19 cellular contexts compared by ENCODE assay signal in genomic region chr1:176479920-176480319, GRCh38. TPM values are rescaled to one million over a fixed set of nuclear protein-coding genes. Genes with fewer than 3 reads are reported as not detected.
"Had no signal": no experiment of that assay in that cellular context is flagged by ENCODE, and none has a peak within 500 bp of the region (broad histone marks: within the 10 kb centered on the region; RNA-seq: fewer than 3 reads in every experiment).

No MANE protein-coding gene starts in this region.

- H3K9me3 ChIP-seq: ascending aorta, heart right ventricle, lower lobe of right lung, spleen, upper lobe of right lung had no signal

- H3K27me3 Mint-ChIP-seq: activated naive CD8-positive, alpha-beta T cell treated with anti-CD3 and anti-CD28 coated beads, Interleukin-2, amount 50 U/mL, for 24 hours had no signal

- H3K36me3 ChIP-seq: ascending aorta, heart right ventricle, lower lobe of right lung, spleen, upper lobe of right lung, WERI-Rb-1 had no signal

- H3K36me3 Mint-ChIP-seq: naive B cell, T-cell had no signal

- H3K27ac ChIP-seq: ascending aorta, heart right ventricle, lower lobe of right lung, spleen, upper lobe of right lung, WERI-Rb-1 had no signal

- H3K27ac Mint-ChIP-seq: activated naive CD8-positive, alpha-beta T cell treated with anti-CD3 and anti-CD28 coated beads, Interleukin-2, amount 50 U/mL, for 24 hours; T-cell had no signal

- H3K27me3 ChIP-seq: ascending aorta, heart right ventricle, upper lobe of right lung had no signal

- DNase-seq: activated CD4-positive, alpha-beta T cell treated with anti-CD3 and anti-CD28 coated beads for 48 hours; activated CD8-positive, alpha-beta memory T cell treated with anti-CD3 and anti-CD28 coated beads for 24 hours; activated naive CD4-positive, alpha-beta T cell treated with Interleukin-2 at 50 U/mL for 16 hours; activated naive CD8-positive, alpha-beta T cell treated with anti-CD3 and anti-CD28 coated beads, Interleukin-2, amount 50 U/mL, for 24 hours; foreskin melanocyte; heart right ventricle; lower lobe of right lung; midbrain; naive B cell; nucleus accumbens; spleen; stimulated activated CD4-positive, alpha-beta T cell treated with anti-CD3 and anti-CD28 coated beads, Interleukin-2, amount 100 ng/mL, for 24 hours; stimulated activated naive CD4-positive, alpha-beta T cell treated with Interleukin-2 at 50 U/mL for 16 hours; T-cell; upper lobe of right lung; WERI-Rb-1 had no signal

- H3K4me1 Mint-ChIP-seq: activated naive CD8-positive, alpha-beta T cell treated with anti-CD3 and anti-CD28 coated beads, Interleukin-2, amount 50 U/mL, for 24 hours; naive B cell; T-cell had no signal

- H3K4me3 Mint-ChIP-seq: activated naive CD8-positive, alpha-beta T cell treated with anti-CD3 and anti-CD28 coated beads, Interleukin-2, amount 50 U/mL, for 24 hours; naive B cell; T-cell had no signal

- ATAC-seq: activated naive CD8-positive, alpha-beta T cell treated with anti-CD3 and anti-CD28 coated beads, Interleukin-2, amount 50 U/mL, for 24 hours; heart right ventricle; lower lobe of right lung; right cardiac atrium; T-cell; upper lobe of right lung had no signal

- H3K9me3 Mint-ChIP-seq: activated naive CD8-positive, alpha-beta T cell treated with anti-CD3 and anti-CD28 coated beads, Interleukin-2, amount 50 U/mL, for 24 hours had no signal

- H3K4me1 ChIP-seq: ascending aorta, heart right ventricle, lower lobe of right lung, spleen, upper lobe of right lung had no signal

- H3K4me3 ChIP-seq: ascending aorta, heart right ventricle, lower lobe of right lung, spleen, upper lobe of right lung had no signal

RNA-seq across cellular contexts. Expression of gene PAPPA2, which starts 16.9 kb away (rescaled TPM):
- total RNA-seq: endothelial cell of umbilical vein had no signal
- polyA plus RNA-seq: endothelial cell of umbilical vein had no signal
